ENCODE assay signal across 8 cellular contexts in the genomic region with DNA sequence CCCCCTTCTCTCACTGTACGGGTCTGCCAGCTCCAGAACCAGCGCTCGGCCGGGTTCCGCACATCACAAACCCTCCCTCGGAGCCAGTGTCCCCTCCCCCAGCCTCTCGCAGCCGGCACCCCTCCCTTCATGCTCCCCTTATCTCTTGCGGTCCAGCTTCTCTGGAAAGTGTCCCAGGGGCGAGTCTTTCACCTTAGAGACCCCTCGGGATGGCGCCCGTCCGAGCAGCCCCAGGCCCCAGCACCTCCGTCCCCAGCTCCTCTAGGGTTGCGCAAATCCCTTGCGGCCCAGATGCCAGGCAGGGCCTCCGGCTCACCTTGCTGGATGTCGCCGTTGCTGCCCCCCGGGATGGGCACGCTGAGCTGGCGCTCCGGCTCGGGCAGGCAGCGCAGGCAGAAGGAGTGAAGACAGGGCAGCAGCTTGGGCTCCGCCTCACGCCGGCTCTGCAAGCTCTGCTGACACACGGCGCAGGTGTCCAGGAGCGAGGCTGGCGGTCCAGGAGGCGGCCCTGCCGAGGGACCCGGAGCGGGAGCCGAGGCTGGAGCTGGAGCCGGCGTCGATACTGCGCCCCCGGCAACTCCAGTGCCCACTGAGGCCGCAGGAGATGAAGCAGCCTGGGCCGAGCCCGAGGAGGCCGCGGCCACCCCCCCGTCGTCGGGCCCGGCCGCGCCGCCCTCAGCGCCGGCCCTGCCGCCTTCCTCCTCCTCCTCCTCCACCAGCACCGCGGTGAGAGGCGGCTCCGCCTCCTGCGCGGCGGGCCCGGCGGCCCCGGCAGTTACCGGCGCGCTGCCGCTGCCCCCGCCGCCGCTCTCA. TPM values are rescaled to one million over a fixed set of nuclear protein-coding genes. Genes with fewer than 3 reads are reported as not detected.
A peak's percentile ranks its signal among the peaks of the same experiment; 100 is the strongest.
DNase-seq lines count a peak whose midpoint lies in the region; ATAC-seq, FAIRE-seq and TF ChIP-seq lines count a peak whose summit lies in the region.

No MANE protein-coding gene starts in this region.

- H3K79me2 ChIP-seq in PC-9 (ENCODE audit: low read depth), result peaks cover 61% of the 10 kb centered on the region

- H3K4me1 ChIP-seq in BE2C, result peaks cover 7% of the 10 kb centered on the region; the same call in 1 of the 2 replicates
- peaks cover 41% of the 10 kb centered on the region for H3K4me1 ChIP-seq in PC-9 (replicated peaks; ENCODE audit: insufficient read depth)
- H3K4me1 ChIP-seq in cardiac muscle cell (ENCODE audit: low read depth), result peaks cover 36% of the 10 kb centered on the region
- H3K4me1 ChIP-seq in pancreas, result peaks cover 7 to 21% (median 17%) of the 10 kb centered on the region in 3 donors

- CTCF ChIA-PET in PC-9 (lab: Charles Lee), result no interaction called here

- H3K4me2 ChIP-seq in PC-9, result peak overlapping the region; percentile 87

- peaks cover 50% of the 10 kb centered on the region for H4K20me1 ChIP-seq in PC-9 (ENCODE audit: insufficient read depth)

- H3K4me3 ChIP-seq in BE2C (ENCODE audit: low read depth, low read length) (peak overlapping the region; percentile 94), PC-9 (peak overlapping the region; percentile 93), cardiac muscle cell (peak overlapping the region; percentile 84), pancreas (peak overlapping the region; percentile 58 to 98 (median 91))

- BruUV-seq in PC-9 (replicated peaks; lab: Mats Ljungman, UMichigan), result no TSS peak

- H3K27me3 ChIP-seq in BE2C (no peaks in the 10 kb centered on the region; the same call in 1 of the 2 replicates), PC-9 (ENCODE audit: insufficient read depth, low read depth) (no peaks in the 10 kb centered on the region), cardiac muscle cell (no peaks in the 10 kb centered on the region), pancreas (no peaks in the 10 kb centered on the region)

- DNase-seq in BE2C (peak; percentile 38), PC-9 (peak; percentile 46 to 50), cardiac muscle cell (ENCODE audit: low read depth in 1 of 2, low spot score in 1 of 2) (peak; percentile 43 to 61), pancreas (peak in 5 of 6 donors; percentile 59 to 86 (median 67)), Kasumi-1 (lab: John Stamatoyannopoulos, UW) (no peak)
- DNase-seq in activated naive CD4-positive, alpha-beta T cell treated with Interleukin-2 at 50 U/mL for 16 hours, result peak; percentile 51

- intact Hi-C loops in PC-9 (cut with micrococcal nuclease; ENCODE audit: unreplicated experiment), result loop anchor here (2.0 kb wide), 1 partner anchor 70 kb away; the partner anchor contains the start of gene BCAS2
- intact Hi-C loops in pancreas (cut with DNase I), result no loop called here

- POLR2A ChIA-PET in PC-9 (lab: Charles Lee; ENCODE audit: unreplicated experiment), result interaction anchor here (0.5 to 0.7 kb wide), 3 partner anchors 72 to 1055 kb away, joined by 3 to 8 read pairs (median 4); no protein-coding TSS in a partner anchor

- peak overlapping the region; percentile 35 for H3K27ac ChIP-seq in PC-9
- peak overlapping the region; percentile 93 for H3K27ac ChIP-seq in cardiac muscle cell
- peak overlapping the region; percentile 63 to 97 (median 95) for H3K27ac ChIP-seq in pancreas

- H3K9me2 ChIP-seq in PC-9 (ENCODE audit: insufficient read depth), result no peaks in the 10 kb centered on the region

- H3K9me3 ChIP-seq in BE2C, result no peaks in the 10 kb centered on the region
- H3K9me3 ChIP-seq in PC-9 (ENCODE audit: insufficient read depth, low read depth), result no peaks in the 10 kb centered on the region
- no peaks in the 10 kb centered on the region for H3K9me3 ChIP-seq in cardiac muscle cell (ENCODE audit: low read depth)
- H3K9me3 ChIP-seq in pancreas, result no peaks in the 10 kb centered on the region

- 0% methylated on average over 55 to 75 of the region's 75 CpGs for WGBS in pancreas, 2 donors

- FAIRE-seq in pancreas (lab: Jason Lieb, UNC), result no peak

- H2AFZ ChIP-seq in PC-9, result peak overlapping the region; percentile 83

- TF ChIP-seq CTCF in BE2C (IDR thresholded peaks at IDR 0.05; ENCODE audit: low read depth, low read length) (no peak), PC-9 (conservative IDR thresholded peaks at IDR 0.05) (no peak), cardiac muscle cell (IDR thresholded peaks at IDR 0.05; ENCODE audit: low read depth, low read length) (no peak), pancreas (IDR thresholded peaks at IDR 0.05) (no peak)

- peaks cover 10% of the 10 kb centered on the region for H3F3A ChIP-seq in PC-9 (ENCODE audit: insufficient read depth, low read depth)

- H3K36me3 ChIP-seq in BE2C, result peaks cover 15% of the 10 kb centered on the region
- H3K36me3 ChIP-seq in PC-9 (ENCODE audit: low read depth), result peaks cover 16% of the 10 kb centered on the region
- H3K36me3 ChIP-seq in cardiac muscle cell, result peaks cover 8% of the 10 kb centered on the region
- H3K36me3 ChIP-seq in pancreas, result no peaks in the 10 kb centered on the region

- peak; percentile 41 for ATAC-seq in GM19043 (IDR thresholded peaks at IDR 0.05; ENCODE audit: low read depth, unreplicated experiment)
- ATAC-seq in HG03175 (IDR thresholded peaks at IDR 0.05; ENCODE audit: unreplicated experiment), result peak; percentile 67
- ATAC-seq in pancreas, result peak; percentile 52 to 76 (median 63)

RNA-seq across cellular contexts. Expression of gene TRIM33, which starts 0.6 kb away (rescaled TPM):
- 19.1 TPM for polyA plus RNA-seq in BE2C (2012; ENCODE audit: insufficient read depth, insufficient read length, low read depth)
- total RNA-seq in PC-9 (2021) (30.0 and 38.7 TPM in 2 replicates), cardiac muscle cell (28.8 and 40.8 TPM in 2 replicates), pancreas (10 to 100 TPM; 12.0 to 19.1 (median 15.6) TPM)
- polyA plus RNA-seq in cardiac muscle cell (32.2 and 44.3 TPM in 2 replicates), pancreas (10 to 100 TPM in 1 of 2 donors, 1 to 10 TPM in 1; 8.6 to 19.1 TPM)

Comparison
In these comparisons a context has a peak if more than half of its experiments do, and no peak if none do; other contexts are left out.
1. DNase-seq: peak in BE2C (single experiment), PC-9 (2 of 2), activated naive CD4-positive, alpha-beta T cell treated with Interleukin-2 at 50 U/mL for 16 hours (single experiment), cardiac muscle cell (2 of 2) and pancreas (5 of 6); none in Kasumi-1 (0 of 2).
2. H3K27ac ChIP-seq: peak in every context shown above with its lines; median percentile 95 in pancreas; 93 in cardiac muscle cell; 35 in PC-9.
3. Peak in every context shown above with its lines, with median percentiles within 50 percentile points of each other: H3K4me3 ChIP-seq and ATAC-seq.